In the genomic region with DNA sequence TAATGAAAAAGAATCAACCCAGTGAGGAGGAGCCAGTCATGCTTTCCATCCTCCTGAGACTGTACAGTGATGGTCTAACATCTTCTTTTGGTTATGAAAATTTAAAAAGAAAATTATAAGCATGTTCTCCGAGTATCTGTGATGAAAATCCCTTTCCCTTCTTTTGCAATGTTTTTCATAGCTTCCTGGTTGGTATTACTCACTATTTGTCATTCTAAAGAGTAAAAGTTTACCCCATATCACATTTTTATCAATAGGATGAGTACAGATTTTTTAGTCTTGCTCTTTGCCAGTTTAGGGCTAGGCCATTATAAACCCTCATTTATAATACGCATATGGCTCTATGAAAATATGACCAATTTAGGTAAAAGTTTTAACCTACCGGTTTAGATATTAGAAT, we compare ENCODE assay signal across 30 cellular contexts.
DNase-seq lines count a peak whose midpoint lies in the region; ATAC-seq, FAIRE-seq and TF ChIP-seq lines count a peak whose summit lies in the region.
"Had no signal": no experiment of that assay in that cellular context is flagged by ENCODE, and none has a peak within 500 bp of the region (broad histone marks: within the 10 kb centered on the region; RNA-seq: fewer than 3 reads in every experiment).

No MANE protein-coding gene starts in this region.

- H3K79me2 ChIP-seq in GM23338 (replicated peaks; ENCODE audit: insufficient read depth) (no peaks in the 10 kb centered on the region), H1 (ENCODE audit: control insufficient read depth in 1 of 2, insufficient read depth in 2 of 2, low read length in 2 of 2) (no peaks in the 10 kb centered on the region)

- no peaks in the 10 kb centered on the region for H3K9me2 ChIP-seq in GM23338 (ENCODE audit: insufficient read depth)

- H3K4me1 ChIP-seq in GM23338 (ENCODE audit: insufficient read depth) (peaks cover 16% of the 10 kb centered on the region), H1 (replicated peaks in 1 of 4; ENCODE audit: control insufficient read depth in 3 of 4, insufficient read depth in 4 of 4, low read length in 3 of 4) (no peaks in the 10 kb centered on the region), iPS-18a (ENCODE audit: control insufficient read depth, low read depth, low read length) (peaks cover 16% of the 10 kb centered on the region)
- H3K4me1 ChIP-seq: BE2C, BLaER1 had no signal

- TF ChIP-seq RAD21 in H1 (IDR thresholded peaks at IDR 0.05 in 1 of 2, conservative IDR thresholded peaks at IDR 0.05 in 1 of 2; ENCODE audit: low read depth in 2 of 2, low read length in 2 of 2) = no peak

- no peak overlapping the region for H2BK5ac ChIP-seq in H1 (ENCODE audit: low read depth, low read length)

- H3K23ac ChIP-seq in H1 (ENCODE audit: insufficient read length) = no peak overlapping the region

- no peaks in the 10 kb centered on the region for H4K20me1 ChIP-seq in GM23338 (replicated peaks; ENCODE audit: insufficient read depth)
- H4K20me1 ChIP-seq in H1 (replicated peaks in 1 of 2; ENCODE audit: control insufficient read depth in 1 of 2, insufficient read depth in 2 of 2, low read length in 2 of 2) = no peaks in the 10 kb centered on the region
- H4K20me1 ChIP-seq: BLaER1 had no signal

- WGBS in H1 (ENCODE audit: extremely low coverage in 1 of 2, insufficient coverage in 1 of 2, insufficient read length in 1 of 2, insufficient replicate concordance in 2 of 2, low coverage in 1 of 2, low lambda C conversion rate in 2 of 2, missing lambda C conversion rate in 1 of 2), 2 experiments = 92% methylated on average over 3 of the region's 3 CpGs; no CpG with 5 or more reads in 1 of the 2 experiments

- TF ChIP-seq CTCF in GM23338 (conservative IDR thresholded peaks at IDR 0.05; ENCODE audit: low read depth in 2 of 2) (no peak), H1 (IDR thresholded peaks at IDR 0.05; ENCODE audit: control extremely low read depth in 1 of 3, insufficient read depth in 1 of 3, low read depth in 1 of 3, low read length in 3 of 3) (no peak), GM13977 (IDR thresholded peaks at IDR 0.05; ENCODE audit: extremely low read depth, insufficient read depth, missing control alignments) (no peak)

- H2BK15ac ChIP-seq in H1 (ENCODE audit: low read length) = no peak overlapping the region

- ATAC-seq in GM23338 (no peak), HG02970 (IDR thresholded peaks at IDR 0.05; ENCODE audit: low FRiP score, unreplicated experiment) (no peak)

- TF ChIP-seq EP300 in H1 (IDR thresholded peaks at IDR 0.05; ENCODE audit: borderline replicate concordance in 1 of 2, low read depth in 2 of 2, low read length in 2 of 2) = no peak

- H3K27ac Mint-ChIP-seq in GM23338 = peak overlapping the region; percentile 73; the same call in 1 of the 2 replicates
- H3K27ac Mint-ChIP-seq: CD14-positive monocyte; CD4-positive, alpha-beta memory T cell; CD8-positive, alpha-beta memory T cell had no signal

- no peaks in the 10 kb centered on the region for H3K9me3 Mint-ChIP-seq in GM23338
- H3K9me3 Mint-ChIP-seq: CD4-positive, CD25-positive, alpha-beta regulatory T cell had no signal

- H3K4me3 Mint-ChIP-seq in GM23338 = no peak overlapping the region
- H3K4me3 Mint-ChIP-seq: CD14-positive monocyte; CD4-positive, alpha-beta memory T cell; CD4-positive, CD25-positive, alpha-beta regulatory T cell; CD8-positive, alpha-beta memory T cell had no signal

- no peaks in the 10 kb centered on the region for H3K27me3 Mint-ChIP-seq in GM23338 (ENCODE audit: insufficient read depth, low read depth, poor library complexity)
- H3K27me3 Mint-ChIP-seq: CD4-positive, alpha-beta memory T cell; CD4-positive, CD25-positive, alpha-beta regulatory T cell; CD8-positive, alpha-beta memory T cell had no signal

- no peak overlapping the region for H2BK120ac ChIP-seq in H1 (replicated peaks; ENCODE audit: low read depth, low read length)

- H3K27me3 ChIP-seq in GM23338 (ENCODE audit: insufficient read depth) (no peaks in the 10 kb centered on the region), H1 (replicated peaks in 1 of 4; ENCODE audit: control insufficient read depth in 3 of 4, extremely low read depth in 1 of 4, insufficient read depth in 3 of 4, low read length in 3 of 4) (peaks cover 0 to 1% (median 0%) of the 10 kb centered on the region in 4 experiments; a peak in 2 of 7 replicates), iPS-18a (ENCODE audit: control insufficient read depth, insufficient read depth, low read length) (no peaks in the 10 kb centered on the region)
- H3K27me3 ChIP-seq: BE2C, BLaER1 had no signal

- H3K9me3 ChIP-seq in H1 (ENCODE audit: insufficient read depth in 2 of 2, low read depth in 1 of 2, low read length in 1 of 2) = no peaks in the 10 kb centered on the region; a peak in 1 of 4 replicates
- H3K9me3 ChIP-seq in iPS-18a (ENCODE audit: control insufficient read depth, low read depth, low read length) = no peaks in the 10 kb centered on the region
- H3K9me3 ChIP-seq: BE2C, BLaER1 had no signal

- H3K4ac ChIP-seq in H1 (replicated peaks; ENCODE audit: insufficient read length, low read depth, low read length) = no peak overlapping the region

- no peaks in the 10 kb centered on the region for H3F3A ChIP-seq in GM23338 (replicated peaks; ENCODE audit: low read depth)

- H3K27ac ChIP-seq in GM23338 (ENCODE audit: low read depth) (no peak overlapping the region), H1 (ENCODE audit: low read depth, low read length) (no peak overlapping the region), iPS-18a (ENCODE audit: low read length) (no peak overlapping the region)
- H3K27ac ChIP-seq: BLaER1 had no signal

- no peak overlapping the region for H4K8ac ChIP-seq in H1 (ENCODE audit: extremely low read depth, insufficient read depth, low read length)

- H3K56ac ChIP-seq in H1 (replicated peaks; ENCODE audit: insufficient read length, low read depth, low read length) = no peak overlapping the region

- in situ Hi-C loops in GM13977 (cut with MboI; ENCODE audit: low pct_unique_long_range_greater_than_20kb, low sequenced_read_pairs, unreplicated experiment) = no loop called here

- H3K36me3 ChIP-seq in GM23338 (ENCODE audit: insufficient read depth) (no peaks in the 10 kb centered on the region), H1 (ENCODE audit: control insufficient read depth in 2 of 4, insufficient read depth in 4 of 4, low read length in 3 of 4) (no peaks in the 10 kb centered on the region; a peak in 1 of 8 replicates), iPS-18a (ENCODE audit: control insufficient read depth, low read depth, low read length) (no peaks in the 10 kb centered on the region)
- H3K36me3 ChIP-seq: BE2C, BLaER1 had no signal

- H3K9ac ChIP-seq in H1 (replicated peaks in 1 of 4; ENCODE audit: extremely low read depth in 1 of 4, low read depth in 3 of 4, low read length in 3 of 4) (no peak overlapping the region), iPS-18a (ENCODE audit: low read length) (no peak overlapping the region)
- H3K9ac ChIP-seq: BLaER1 had no signal

- peaks cover 22% of the 10 kb centered on the region for H3K4me1 Mint-ChIP-seq in GM23338
- H3K4me1 Mint-ChIP-seq: CD14-positive monocyte; CD4-positive, alpha-beta memory T cell; CD4-positive, CD25-positive, alpha-beta regulatory T cell; CD8-positive, alpha-beta memory T cell had no signal

- peak overlapping the region; percentile 33 for H4K5ac ChIP-seq in H1 (ENCODE audit: insufficient read length, low read depth, low read length)

- no peak overlapping the region for H3K18ac ChIP-seq in H1 (ENCODE audit: extremely low read depth, low read length)

- H3K23me2 ChIP-seq in H1 (ENCODE audit: low read depth, low read length) = no peaks in the 10 kb centered on the region

- no peak overlapping the region for H3K14ac ChIP-seq in H1 (ENCODE audit: insufficient read length)

- POLR2A ChIA-PET in H1 (lab: Charles Lee; ENCODE audit: partially characterized antibody) = no interaction called here

- H3K4me3 ChIP-seq in GM23338 = no peak overlapping the region
- H3K4me3 ChIP-seq in H1 (ENCODE audit: extremely low read depth in 1 of 4, insufficient read depth in 2 of 4, low read depth in 3 of 4, low read length in 4 of 4) = no peak overlapping the region
- peak overlapping the region; percentile 22 for H3K4me3 ChIP-seq in iPS-18a (ENCODE audit: low read length)
- H3K4me3 ChIP-seq: BLaER1 had no signal

- H2BK20ac ChIP-seq in H1 (ENCODE audit: low read length) = no peak overlapping the region

- no peak overlapping the region for H2AK5ac ChIP-seq in H1 (ENCODE audit: low read depth, low read length)

- no peak overlapping the region for H2BK12ac ChIP-seq in H1 (ENCODE audit: low read depth, low read length)

- H2AFZ ChIP-seq in GM23338 (no peak overlapping the region), H1 (ENCODE audit: low read length) (no peak overlapping the region)

- CTCF ChIA-PET in H1 (lab: Charles Lee; ENCODE audit: partially characterized antibody) = no interaction called here

- no peak overlapping the region for H4K91ac ChIP-seq in H1 (replicated peaks; ENCODE audit: insufficient read length, low read length)

- no peak for TF ChIP-seq POLR2A in H1 (IDR thresholded peaks at IDR 0.05; ENCODE audit: control extremely low read depth in 1 of 2, low read depth in 2 of 2, low read length in 2 of 2)

- no peak for DNase-seq in GM23338 (ENCODE audit: low spot score)
- DNase-seq in HS-5 (ENCODE audit: low read depth) = peak; percentile 34
- no peak for DNase-seq in H1 (ENCODE audit: low read depth in 1 of 2, low spot score in 2 of 2)
- DNase-seq in superior temporal gyrus (ENCODE audit: extremely low spot score) = no peak
- no peak for DNase-seq in GM13977 (ENCODE audit: low spot score)
- no peak for DNase-seq in activated naive CD4-positive, alpha-beta T cell treated with anti-CD3 and anti-CD28 coated beads, Interleukin-2, amount 50 U/mL, for 16 hours
- DNase-seq: 8988T; ACHN; BE2C; C1 segment of cervical spinal cord; CD4-positive, alpha-beta memory T cell; CD4-positive, CD25-positive, alpha-beta regulatory T cell; CD8-positive, alpha-beta memory T cell; COR-L47; DMS 273 treated with DMSO at 0.1 percent for 48 hours; DMS153; DMS53; DMS79; DND-41; EL; GF-D8 had no signal

- H3K36me3 Mint-ChIP-seq in GM23338 (ENCODE audit: low read depth) = peaks cover 3% of the 10 kb centered on the region; the same call in 2 of the 3 replicates
- H3K36me3 Mint-ChIP-seq: CD14-positive monocyte; CD4-positive, alpha-beta memory T cell; CD4-positive, CD25-positive, alpha-beta regulatory T cell; CD8-positive, alpha-beta memory T cell had no signal

- H3K4me2 ChIP-seq in GM23338 = peak overlapping the region; percentile 29; the same call in 1 of the 2 replicates
- H3K4me2 ChIP-seq in H1 (ENCODE audit: insufficient read depth in 1 of 2, low read depth in 2 of 2, low read length in 2 of 2) = no peak overlapping the region
- H3K4me2 ChIP-seq: BLaER1 had no signal

- no peaks in the 10 kb centered on the region for H3K79me1 ChIP-seq in H1 (ENCODE audit: low read depth, low read length)

- no peak for FAIRE-seq in H1 (lab: Jason Lieb, UNC)
- FAIRE-seq: A204.1, G401.6, GM12891, GM18507, GM19239 had no signal

TF ChIP-seq in GM23338, 12 proteins besides CTCF, POLR2A, EP300 and RAD21 (continues in another document):
- TF ChIP-seq CREB1 (CRISPR knock-in tag; IDR thresholded peaks at IDR 0.05; ENCODE audit: low read depth) (no peak), ZNF331 (CRISPR knock-in tag; IDR thresholded peaks at IDR 0.05; ENCODE audit: low read depth) (no peak)

TF ChIP-seq in H1, 55 proteins besides CTCF, POLR2A, EP300 and RAD21:
- TF ChIP-seq RBBP5 (IDR thresholded peaks at IDR 0.05; ENCODE audit: borderline replicate concordance, low read depth, low read length) = no peak
